19 cellular contexts compared by ENCODE assay signal in genomic region chr12:13799574-13799973, GRCh38.
DNase-seq lines count a peak whose midpoint lies in the region; ATAC-seq, FAIRE-seq and TF ChIP-seq lines count a peak whose summit lies in the region.
"Had no signal": no experiment of that assay in that cellular context is flagged by ENCODE, and none has a peak within 500 bp of the region (broad histone marks: within the 10 kb centered on the region; RNA-seq: fewer than 3 reads in every experiment).

No MANE protein-coding gene starts in this region.

- no peak overlapping the region for H2BK12ac ChIP-seq in H1 (ENCODE audit: low read depth, low read length)

- H3K27me3 Mint-ChIP-seq in MCF 10A (ENCODE audit: insufficient read depth, unreplicated experiment): no peaks in the 10 kb centered on the region
- H3K27me3 Mint-ChIP-seq: CD8-positive, alpha-beta memory T cell had no signal

- no TSS peak for BruUV-seq in MCF 10A (replicated peaks; lab: Mats Ljungman, UMichigan)

- no peaks in the 10 kb centered on the region for H3K36me3 Mint-ChIP-seq in MCF 10A (ENCODE audit: insufficient read depth, unreplicated experiment)
- H3K36me3 Mint-ChIP-seq: CD8-positive, alpha-beta memory T cell had no signal

- H3K4me2 ChIP-seq in H1 (ENCODE audit: insufficient read depth in 1 of 2, low read depth in 2 of 2, low read length in 2 of 2): peak overlapping the region; percentile 42 to 52; a peak in 2 of 4 replicates
- H3K4me2 ChIP-seq: A549; BLaER1 treated with 17β-estradiol and CSF1 and Interleukin-3, amounts not matched to agents 10 nM and 100 nM had no signal

- intact Hi-C loops in MCF 10A (cut with micrococcal nuclease): no loop called here

- no peak for TF ChIP-seq EP300 in H1 (IDR thresholded peaks at IDR 0.05; ENCODE audit: borderline replicate concordance in 1 of 2, low read depth in 2 of 2, low read length in 2 of 2)

- no peak for TF ChIP-seq POLR2A in H1 (IDR thresholded peaks at IDR 0.05; ENCODE audit: control extremely low read depth in 1 of 2, low read depth in 2 of 2, low read length in 2 of 2)

- no peak for ATAC-seq in SK-N-SH treated with all-trans-retinoic acid at 6 μM for 48 hours
- no peak for ATAC-seq in GM19455 (IDR thresholded peaks at IDR 0.05; ENCODE audit: unreplicated experiment)
- ATAC-seq: A549 had no signal

- H3K9me3 ChIP-seq in H1 (ENCODE audit: insufficient read depth in 2 of 2, low read depth in 1 of 2, low read length in 1 of 2): no peaks in the 10 kb centered on the region
- H3K9me3 ChIP-seq: A549; BLaER1 treated with 17β-estradiol and CSF1 and Interleukin-3, amounts not matched to agents 10 nM and 100 nM; HAP-1; SJCRH30 had no signal

- 9% methylated on average over 3 of the region's 3 CpGs; no CpG with 5 or more reads in 1 of the 2 experiments for WGBS in H1 (ENCODE audit: extremely low coverage in 1 of 2, insufficient coverage in 1 of 2, insufficient read length in 1 of 2, insufficient replicate concordance in 2 of 2, low coverage in 1 of 2, low lambda C conversion rate in 2 of 2, missing lambda C conversion rate in 1 of 2), 2 experiments

- H3K56ac ChIP-seq in H1 (replicated peaks; ENCODE audit: insufficient read length, low read depth, low read length): no peak overlapping the region

- H2BK20ac ChIP-seq in H1 (ENCODE audit: low read length): no peak overlapping the region

- DNase-seq in COR-L47 (lab: John Stamatoyannopoulos, UW): peak; percentile 30
- DNase-seq in H7: peak; percentile 23
- DNase-seq in NCI-H2227 (lab: John Stamatoyannopoulos, UW; ENCODE audit: unreplicated experiment): peak; percentile 49
- DNase-seq in H1 (ENCODE audit: low read depth in 1 of 2, low spot score in 2 of 2): peak; percentile 41 to 53
- DNase-seq in MCF 10A (ENCODE audit: unreplicated experiment): no peak
- DNase-seq in activated CD4-positive, CD25-positive, alpha-beta regulatory T cell treated with anti-CD3 and anti-CD28 coated beads, Interleukin-2, amount 50 U/mL, for 72 hours: no peak
- DNase-seq: CD8-positive, alpha-beta memory T cell; NCI-H2029 treated with DMSO at 0.1 percent for 48 hours; NCI-H510A; OCI-M1; RPMI8226; T-helper 2 cell had no signal

- H3K27me3 ChIP-seq in H7 (ENCODE audit: control insufficient read depth, insufficient read depth, low read length) (no peaks in the 10 kb centered on the region), H1 (replicated peaks in 1 of 4; ENCODE audit: control insufficient read depth in 3 of 4, extremely low read depth in 1 of 4, insufficient read depth in 3 of 4, low read length in 3 of 4) (peaks cover 0 to 4% (median 1%) of the 10 kb centered on the region in 4 experiments; a peak in 3 of 7 replicates)
- H3K27me3 ChIP-seq: BLaER1 treated with 17β-estradiol and CSF1 and Interleukin-3, amounts not matched to agents 10 nM and 100 nM; SJCRH30 had no signal

- H3K4ac ChIP-seq in H1 (replicated peaks; ENCODE audit: insufficient read length, low read depth, low read length): no peak overlapping the region

- no peak overlapping the region for H2AK5ac ChIP-seq in H1 (ENCODE audit: low read depth, low read length)

- no peak overlapping the region for H3K4me3 Mint-ChIP-seq in MCF 10A (ENCODE audit: unreplicated experiment)
- H3K4me3 Mint-ChIP-seq: CD8-positive, alpha-beta memory T cell had no signal

- H3K9me3 Mint-ChIP-seq in MCF 10A (ENCODE audit: unreplicated experiment): no peaks in the 10 kb centered on the region

- no peak overlapping the region for H2AFZ ChIP-seq in H1 (ENCODE audit: low read length)

- no peak overlapping the region for H4K91ac ChIP-seq in H1 (replicated peaks; ENCODE audit: insufficient read length, low read length)

- no peak overlapping the region for H4K8ac ChIP-seq in H1 (ENCODE audit: extremely low read depth, insufficient read depth, low read length)

- H3K18ac ChIP-seq in H1 (ENCODE audit: extremely low read depth, low read length): no peak overlapping the region

- H2BK15ac ChIP-seq in H1 (ENCODE audit: low read length): no peak overlapping the region

- H3K79me2 ChIP-seq in H1 (ENCODE audit: control insufficient read depth in 1 of 2, insufficient read depth in 2 of 2, low read length in 2 of 2): no peaks in the 10 kb centered on the region

- TF ChIP-seq RAD21 in H1 (IDR thresholded peaks at IDR 0.05 in 1 of 2, conservative IDR thresholded peaks at IDR 0.05 in 1 of 2; ENCODE audit: low read depth in 2 of 2, low read length in 2 of 2): no peak

- no peaks in the 10 kb centered on the region for H3K23me2 ChIP-seq in H1 (ENCODE audit: low read depth, low read length)

- no peak overlapping the region for H3K27ac Mint-ChIP-seq in MCF 10A (ENCODE audit: low read depth, unreplicated experiment)
- H3K27ac Mint-ChIP-seq: CD8-positive, alpha-beta memory T cell had no signal

- CTCF ChIA-PET in H1 (lab: Charles Lee; ENCODE audit: partially characterized antibody) (no interaction called here), MCF 10A (lab: Yijun Ruan, JAX) (no interaction called here)

- no peaks in the 10 kb centered on the region for H3K36me3 ChIP-seq in H7 (replicated peaks; ENCODE audit: control insufficient read depth, insufficient read depth, low read length)
- H3K36me3 ChIP-seq in H1 (ENCODE audit: control insufficient read depth in 2 of 4, insufficient read depth in 4 of 4, low read length in 3 of 4): no peaks in the 10 kb centered on the region
- H3K36me3 ChIP-seq: BLaER1 treated with 17β-estradiol and CSF1 and Interleukin-3, amounts not matched to agents 10 nM and 100 nM; HAP-1; SJCRH30 had no signal

- H3K9ac ChIP-seq in H1 (replicated peaks in 1 of 4; ENCODE audit: extremely low read depth in 1 of 4, low read depth in 3 of 4, low read length in 3 of 4): no peak overlapping the region
- H3K9ac ChIP-seq: BLaER1 treated with 17β-estradiol and CSF1 and Interleukin-3, amounts not matched to agents 10 nM and 100 nM had no signal

- no peak overlapping the region for H3K23ac ChIP-seq in H1 (ENCODE audit: insufficient read length)

- no peak overlapping the region for H2BK120ac ChIP-seq in H1 (replicated peaks; ENCODE audit: low read depth, low read length)

- H3K4me1 ChIP-seq in H1 (replicated peaks in 1 of 4; ENCODE audit: control insufficient read depth in 3 of 4, insufficient read depth in 4 of 4, low read length in 3 of 4): peaks cover 0 to 11% (median 6%) of the 10 kb centered on the region in 4 experiments; a peak in 5 of 7 replicates
- H3K4me1 ChIP-seq: BLaER1 treated with 17β-estradiol and CSF1 and Interleukin-3, amounts not matched to agents 10 nM and 100 nM; HAP-1; SJCRH30 had no signal

- H3K4me3 ChIP-seq in H7 (ENCODE audit: insufficient read depth, low read depth, low read length) (no peak overlapping the region), H1 (ENCODE audit: extremely low read depth in 1 of 4, insufficient read depth in 2 of 4, low read depth in 3 of 4, low read length in 4 of 4) (0 out of 8 replicates have a peak overlapping the region, but pooled peaks of 1 of the 4 experiments have one; percentile 2)
- H3K4me3 ChIP-seq: A549; BLaER1 treated with 17β-estradiol and CSF1 and Interleukin-3, amounts not matched to agents 10 nM and 100 nM; HAP-1; SJCRH30 had no signal

- no peaks in the 10 kb centered on the region for H3K79me1 ChIP-seq in H1 (ENCODE audit: low read depth, low read length)

- POLR2A ChIA-PET in H1 (lab: Charles Lee; ENCODE audit: partially characterized antibody): no interaction called here
- POLR2A ChIA-PET in MCF 10A (lab: Yijun Ruan, JAX): no interaction called here

- FAIRE-seq in H1 (lab: Jason Lieb, UNC): peak; percentile 28
- FAIRE-seq: A549, HTR-8/SVneo had no signal

- no peak overlapping the region for H3K27ac ChIP-seq in H1 (ENCODE audit: low read depth, low read length)
- H3K27ac ChIP-seq: A549; BLaER1 treated with 17β-estradiol and CSF1 and Interleukin-3, amounts not matched to agents 10 nM and 100 nM; SJCRH30 had no signal

- no peak for TF ChIP-seq CTCF in H1 (IDR thresholded peaks at IDR 0.05; ENCODE audit: control extremely low read depth in 1 of 3, insufficient read depth in 1 of 3, low read depth in 1 of 3, low read length in 3 of 3)
- TF ChIP-seq CTCF in MCF 10A (IDR thresholded peaks at IDR 0.05; ENCODE audit: unreplicated experiment): no peak

- no peak overlapping the region for H4K5ac ChIP-seq in H1 (ENCODE audit: insufficient read length, low read depth, low read length)

- H3K14ac ChIP-seq in H1 (ENCODE audit: insufficient read length): no peak overlapping the region

- no peaks in the 10 kb centered on the region for H3K4me1 Mint-ChIP-seq in MCF 10A (ENCODE audit: insufficient read depth, unreplicated experiment)
- H3K4me1 Mint-ChIP-seq: CD8-positive, alpha-beta memory T cell had no signal

- no peak overlapping the region for H2BK5ac ChIP-seq in H1 (ENCODE audit: low read depth, low read length)

- H4K20me1 ChIP-seq in H1 (replicated peaks in 1 of 2; ENCODE audit: control insufficient read depth in 1 of 2, insufficient read depth in 2 of 2, low read length in 2 of 2): no peaks in the 10 kb centered on the region
- H4K20me1 ChIP-seq: BLaER1 treated with 17β-estradiol and CSF1 and Interleukin-3, amounts not matched to agents 10 nM and 100 nM had no signal

TF ChIP-seq in H1, 55 proteins besides CTCF, POLR2A, EP300 and RAD21 (continues in another document):
- 0 out of 2 replicates have a peak, but pooled peaks have one; percentile 14 for TF ChIP-seq POLR2AphosphoS5 (IDR thresholded peaks at IDR 0.05; ENCODE audit: low read depth, low read length)
- peak; percentile 87 for TF ChIP-seq CTBP2 (IDR thresholded peaks at IDR 0.05; ENCODE audit: borderline replicate concordance, insufficient read depth, insufficient read length, low read length)
- TF ChIP-seq KDM1A (IDR thresholded peaks at IDR 0.05; ENCODE audit: borderline replicate concordance, low read length): no peak; the same call in 1 of the 2 replicates
- TF ChIP-seq TCF12 (IDR thresholded peaks at IDR 0.05; ENCODE audit: low read depth, low read length): peak; percentile 86; the same call in 1 of the 2 replicates
- no peak for TF ChIP-seq CREB1 (IDR thresholded peaks at IDR 0.05)
- TF ChIP-seq SP1 (IDR thresholded peaks at IDR 0.05; ENCODE audit: low read depth, low read length): no peak
- peak in 1 of 2 experiments; percentile 67; a peak in 1 of 4 replicates for TF ChIP-seq HDAC2 (IDR thresholded peaks at IDR 0.05; ENCODE audit: borderline replicate concordance in 1 of 2, low read depth in 2 of 2, low read length in 2 of 2)

Comparison
In these comparisons a context has a peak if more than half of its experiments do, and no peak if none do; other contexts are left out.
1. DNase-seq: peak in COR-L47 (single experiment), H7 (single experiment), NCI-H2227 (single experiment) and H1 (2 of 2); none in MCF 10A (single experiment) and activated CD4-positive, CD25-positive, alpha-beta regulatory T cell treated with anti-CD3 and anti-CD28 coated beads, Interleukin-2, amount 50 U/mL, for 72 hours (single experiment).